Comparison of ENCODE assay signal across 2 cellular contexts in the genomic region with DNA sequence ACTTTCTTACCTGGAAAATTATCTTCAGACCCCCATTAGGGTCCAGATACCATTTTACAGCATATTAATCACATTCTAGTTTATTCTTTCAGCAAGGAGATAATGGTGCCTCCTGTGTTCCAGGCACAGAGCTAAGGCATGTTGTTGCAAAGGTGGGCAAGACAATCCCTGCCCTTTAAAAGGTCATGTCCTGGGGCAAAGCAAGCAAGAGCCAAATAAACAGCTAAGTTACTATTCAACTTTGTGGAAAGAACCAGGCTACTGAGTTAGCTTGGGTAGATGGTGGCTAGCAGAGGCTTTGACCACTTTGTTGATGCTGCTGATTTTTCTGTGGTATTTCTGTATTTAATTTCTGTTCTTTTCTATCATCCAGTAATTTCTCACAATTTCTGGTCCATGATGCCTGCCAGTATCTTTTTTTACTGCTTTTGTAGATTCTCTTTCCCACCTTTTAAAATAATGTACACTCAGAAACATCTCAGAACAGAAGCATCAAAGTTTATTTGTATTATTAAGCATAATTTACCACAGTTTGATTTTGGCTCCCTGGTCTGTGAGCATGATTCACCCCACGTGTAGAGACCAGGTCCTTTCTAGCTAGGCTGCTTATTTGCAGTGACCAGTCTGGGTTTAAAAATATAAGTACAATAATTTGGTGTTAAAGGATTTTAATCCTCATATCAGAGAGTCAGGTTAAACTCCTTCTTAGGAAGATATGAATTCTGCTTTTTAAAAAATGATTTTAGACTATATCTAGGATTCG.
TF ChIP-seq lines count a peak whose summit lies in the region.

No MANE protein-coding gene starts in this region.

TF ChIP-seq in A549, 52 proteins besides CTCF, POLR2A, EP300 and RAD21 (continued from another document):
- peak; percentile 31; the same call in 1 of the 2 replicates for TF ChIP-seq E2F6 (IDR thresholded peaks at IDR 0.05; ENCODE audit: borderline replicate concordance, low read depth)
- TF ChIP-seq, protein P1, sequence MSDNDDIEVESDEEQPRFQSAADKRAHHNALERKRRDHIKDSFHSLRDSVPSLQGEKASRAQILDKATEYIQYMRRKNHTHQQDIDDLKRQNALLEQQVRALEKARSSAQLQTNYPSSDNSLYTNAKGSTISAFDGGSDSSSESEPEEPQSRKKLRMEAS (IDR thresholded peaks at IDR 0.05): peak; percentile 37

TF ChIP-seq in GM12878, 131 proteins besides CTCF, POLR2A, EP300 and RAD21 (continued from another document):
- TF ChIP-seq BCLAF1 (IDR thresholded peaks at IDR 0.05) (no peak), NBN (IDR thresholded peaks at IDR 0.05) (no peak), SMARCA5 (IDR thresholded peaks at IDR 0.05) (no peak), STAT1 (conservative IDR thresholded peaks at IDR 0.05) (no peak), POLR2AphosphoS5 (IDR thresholded peaks at IDR 0.05; ENCODE audit: low read length) (no peak), SMAD5 (IDR thresholded peaks at IDR 0.05; ENCODE audit: low read depth) (no peak), KLF5 (IDR thresholded peaks at IDR 0.05; ENCODE audit: partially characterized antibody) (no peak), MEF2B (IDR thresholded peaks at IDR 0.05; ENCODE audit: partially characterized antibody, poor library complexity, severe bottlenecking) (no peak), JUND (IDR thresholded peaks at IDR 0.05; ENCODE audit: low read depth, low read length) (no peak)
- TF ChIP-seq, protein P1 (IDR thresholded peaks at IDR 0.05; ENCODE audit: low read depth, low read length): no peak
- TF ChIP-seq, protein P2, sequence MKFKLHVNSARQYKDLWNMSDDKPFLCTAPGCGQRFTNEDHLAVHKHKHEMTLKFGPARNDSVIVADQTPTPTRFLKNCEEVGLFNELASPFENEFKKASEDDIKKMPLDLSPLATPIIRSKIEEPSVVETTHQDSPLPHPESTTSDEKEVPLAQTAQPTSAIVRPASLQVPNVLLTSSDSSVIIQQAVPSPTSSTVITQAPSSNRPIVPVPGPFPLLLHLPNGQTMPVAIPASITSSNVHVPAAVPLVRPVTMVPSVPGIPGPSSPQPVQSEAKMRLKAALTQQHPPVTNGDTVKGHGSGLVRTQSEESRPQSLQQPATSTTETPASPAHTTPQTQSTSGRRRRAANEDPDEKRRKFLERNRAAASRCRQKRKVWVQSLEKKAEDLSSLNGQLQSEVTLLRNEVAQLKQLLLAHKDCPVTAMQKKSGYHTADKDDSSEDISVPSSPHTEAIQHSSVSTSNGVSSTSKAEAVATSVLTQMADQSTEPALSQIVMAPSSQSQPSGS (IDR thresholded peaks at IDR 0.05; ENCODE audit: low read length): no peak
- TF ChIP-seq, protein P3, sequence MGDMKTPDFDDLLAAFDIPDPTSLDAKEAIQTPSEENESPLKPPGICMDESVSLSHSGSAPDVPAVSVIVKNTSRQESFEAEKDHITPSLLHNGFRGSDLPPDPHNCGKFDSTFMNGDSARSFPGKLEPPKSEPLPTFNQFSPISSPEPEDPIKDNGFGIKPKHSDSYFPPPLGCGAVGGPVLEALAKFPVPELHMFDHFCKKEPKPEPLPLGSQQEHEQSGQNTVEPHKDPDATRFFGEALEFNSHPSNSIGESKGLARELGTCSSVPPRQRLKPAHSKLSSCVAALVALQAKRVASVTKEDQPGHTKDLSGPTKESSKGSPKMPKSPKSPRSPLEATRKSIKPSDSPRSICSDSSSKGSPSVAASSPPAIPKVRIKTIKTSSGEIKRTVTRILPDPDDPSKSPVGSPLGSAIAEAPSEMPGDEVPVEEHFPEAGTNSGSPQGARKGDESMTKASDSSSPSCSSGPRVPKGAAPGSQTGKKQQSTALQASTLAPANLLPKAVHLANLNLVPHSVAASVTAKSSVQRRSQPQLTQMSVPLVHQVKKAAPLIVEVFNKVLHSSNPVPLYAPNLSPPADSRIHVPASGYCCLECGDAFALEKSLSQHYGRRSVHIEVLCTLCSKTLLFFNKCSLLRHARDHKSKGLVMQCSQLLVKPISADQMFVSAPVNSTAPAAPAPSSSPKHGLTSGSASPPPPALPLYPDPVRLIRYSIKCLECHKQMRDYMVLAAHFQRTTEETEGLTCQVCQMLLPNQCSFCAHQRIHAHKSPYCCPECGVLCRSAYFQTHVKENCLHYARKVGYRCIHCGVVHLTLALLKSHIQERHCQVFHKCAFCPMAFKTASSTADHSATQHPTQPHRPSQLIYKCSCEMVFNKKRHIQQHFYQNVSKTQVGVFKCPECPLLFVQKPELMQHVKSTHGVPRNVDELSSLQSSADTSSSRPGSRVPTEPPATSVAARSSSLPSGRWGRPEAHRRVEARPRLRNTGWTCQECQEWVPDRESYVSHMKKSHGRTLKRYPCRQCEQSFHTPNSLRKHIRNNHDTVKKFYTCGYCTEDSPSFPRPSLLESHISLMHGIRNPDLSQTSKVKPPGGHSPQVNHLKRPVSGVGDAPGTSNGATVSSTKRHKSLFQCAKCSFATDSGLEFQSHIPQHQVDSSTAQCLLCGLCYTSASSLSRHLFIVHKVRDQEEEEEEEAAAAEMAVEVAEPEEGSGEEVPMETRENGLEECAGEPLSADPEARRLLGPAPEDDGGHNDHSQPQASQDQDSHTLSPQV (IDR thresholded peaks at IDR 0.05): no peak
